Comparison of ENCODE assay signal across 8 cellular contexts in the genomic region with DNA sequence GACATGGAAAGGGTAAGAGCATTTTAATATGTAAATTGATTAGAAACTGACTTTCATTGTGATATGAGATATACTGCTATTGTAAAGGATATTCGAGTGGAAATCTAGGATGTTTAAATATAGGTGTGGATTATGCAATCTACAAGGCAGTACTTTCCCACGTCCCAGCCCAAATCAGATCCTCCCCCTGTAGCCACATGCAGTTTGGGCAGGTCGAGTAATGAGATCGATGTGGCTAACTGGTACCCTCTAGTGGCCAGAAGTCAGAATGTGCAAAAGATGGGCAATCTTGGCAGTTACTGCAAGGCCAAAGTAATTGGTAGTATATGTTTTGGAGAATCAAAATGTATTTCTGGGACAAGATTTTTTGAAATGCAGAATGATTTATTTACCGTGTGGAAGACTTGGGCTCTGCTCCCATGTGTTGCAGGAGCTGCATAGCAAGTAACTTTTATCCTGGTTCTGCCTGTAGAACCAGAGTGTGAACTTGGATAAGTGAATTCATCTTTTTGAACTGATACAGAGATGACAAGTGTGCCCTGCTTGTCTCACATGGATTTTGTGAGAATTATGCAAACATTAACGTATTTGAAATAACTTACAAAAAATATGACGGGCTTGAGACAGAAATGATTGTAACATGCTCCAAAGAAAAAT.
DNase-seq lines count a peak whose midpoint lies in the region; ATAC-seq and TF ChIP-seq lines count a peak whose summit lies in the region.

No MANE protein-coding gene starts in this region.

- no peaks in the 10 kb centered on the region for H3K9me3 Mint-ChIP-seq in activated CD8-positive, alpha-beta T cell treated with anti-CD3 and anti-CD28 coated beads for 36 hours
- H3K9me3 Mint-ChIP-seq in natural killer cell: no peaks in the 10 kb centered on the region

- H3K27me3 Mint-ChIP-seq in activated CD8-positive, alpha-beta T cell treated with anti-CD3 and anti-CD28 coated beads for 36 hours: peaks cover 7% of the 10 kb centered on the region
- H3K27me3 Mint-ChIP-seq in natural killer cell (ENCODE audit: low read depth in 2 of 2): peaks cover 4 to 42% of the 10 kb centered on the region in 2 donors

- H2AFZ ChIP-seq in fibroblast of lung (ENCODE audit: low read length): no peak overlapping the region

- H3K4me2 ChIP-seq in fibroblast of lung (ENCODE audit: extremely low read depth, insufficient read depth, low read length): no peak overlapping the region

- TF ChIP-seq CTCF in activated CD8-positive, alpha-beta T cell treated with anti-CD3 and anti-CD28 coated beads for 36 hours (IDR thresholded peaks at IDR 0.05): peak; percentile 76
- TF ChIP-seq CTCF in fibroblast of lung (conservative IDR thresholded peaks at IDR 0.05 in 1 of 2, IDR thresholded peaks at IDR 0.05 in 1 of 2; ENCODE audit: low read depth in 1 of 2, low read length in 2 of 2) (peak; percentile 87 to 93), natural killer cell (IDR thresholded peaks at IDR 0.05) (peak; percentile 71), tibial artery (IDR thresholded peaks at IDR 0.05) (peak; percentile 73 to 75)

- POLR2A ChIA-PET in activated CD8-positive, alpha-beta T cell treated with anti-CD3 and anti-CD28 coated beads for 36 hours (lab: Charles Lee): no interaction called here

- ATAC-seq in HG02943 (IDR thresholded peaks at IDR 0.05; ENCODE audit: low read depth, unreplicated experiment): peak; percentile 77
- peak; percentile 65 for ATAC-seq in activated CD8-positive, alpha-beta T cell treated with anti-CD3 and anti-CD28 coated beads for 36 hours
- peak in 2 of 3 donors; percentile 57 to 74 for ATAC-seq in natural killer cell

- H3K27ac ChIP-seq in fibroblast of lung (ENCODE audit: insufficient read depth, low read length) (no peak overlapping the region), tibial artery (no peak overlapping the region)

- no peaks in the 10 kb centered on the region for H3K9me3 ChIP-seq in fibroblast of lung (ENCODE audit: control insufficient read depth, insufficient read depth, low read depth, low read length)
- no peaks in the 10 kb centered on the region for H3K9me3 ChIP-seq in tibial artery

- no peaks in the 10 kb centered on the region for H3K79me2 ChIP-seq in fibroblast of lung (ENCODE audit: control insufficient read depth, insufficient read depth, low read length)

- H3K27me3 ChIP-seq in fibroblast of lung (ENCODE audit: control insufficient read depth, insufficient read depth, low read length) (no peaks in the 10 kb centered on the region), tibial artery (no peaks in the 10 kb centered on the region)

- H3K27ac Mint-ChIP-seq in activated CD8-positive, alpha-beta T cell treated with anti-CD3 and anti-CD28 coated beads for 36 hours: no peak overlapping the region
- no peak overlapping the region for H3K27ac Mint-ChIP-seq in natural killer cell

- H3K4me3 ChIP-seq in fibroblast of lung (replicated peaks in 1 of 4; ENCODE audit: control extremely low read depth in 1 of 4, insufficient read depth in 1 of 4, low read depth in 3 of 4, low read length in 4 of 4): no peak overlapping the region
- no peak overlapping the region for H3K4me3 ChIP-seq in tibial artery

- H3K4me3 Mint-ChIP-seq in activated CD8-positive, alpha-beta T cell treated with anti-CD3 and anti-CD28 coated beads for 36 hours: no peak overlapping the region
- no peak overlapping the region for H3K4me3 Mint-ChIP-seq in natural killer cell

- no peaks in the 10 kb centered on the region for H3K4me1 Mint-ChIP-seq in activated CD8-positive, alpha-beta T cell treated with anti-CD3 and anti-CD28 coated beads for 36 hours (ENCODE audit: low read depth)
- no peaks in the 10 kb centered on the region for H3K4me1 Mint-ChIP-seq in natural killer cell

- no peak overlapping the region for H3K9ac ChIP-seq in fibroblast of lung (ENCODE audit: insufficient read depth, low read length)

- H3K4me1 ChIP-seq in fibroblast of lung (ENCODE audit: control insufficient read depth, extremely low read depth, insufficient read depth, low read length) (no peaks in the 10 kb centered on the region), tibial artery (no peaks in the 10 kb centered on the region)

- CTCF ChIA-PET in activated CD8-positive, alpha-beta T cell treated with anti-CD3 and anti-CD28 coated beads for 36 hours (lab: Charles Lee): interaction anchor here (0.7 to 5.7 kb wide), 10 partner anchors 8 to 314 kb away, joined by 3 to 64 read pairs (median 5); no protein-coding TSS in a partner anchor

- DNase-seq in NK-92 treated with Interleukin-12 subunit alpha and Interleukin-12 subunit beta, amount 100 ng/mL, for 24 hours (lab: John Stamatoyannopoulos, UW): peak; percentile 40
- DNase-seq in NK-92 (lab: John Stamatoyannopoulos, UW; ENCODE audit: unreplicated experiment) (no peak), NCI-H524 treated with DMSO at 0.1 percent for 48 hours (lab: John Stamatoyannopoulos, UW) (peak; percentile 34), fibroblast of lung (ENCODE audit: low read depth in 2 of 2) (peak; percentile 57 to 74), natural killer cell (no peak), tibial artery (peak in 1 of 2 donors; percentile 41)
- peak; percentile 65 for DNase-seq in activated CD8-positive, alpha-beta T cell treated with anti-CD3 and anti-CD28 coated beads for 36 hours

- H3K36me3 ChIP-seq in fibroblast of lung (ENCODE audit: control insufficient read depth, insufficient read depth, low read length): no peaks in the 10 kb centered on the region
- no peaks in the 10 kb centered on the region for H3K36me3 ChIP-seq in tibial artery

- no peaks in the 10 kb centered on the region for H4K20me1 ChIP-seq in fibroblast of lung (ENCODE audit: control insufficient read depth, extremely low read depth, insufficient read depth, low read length)

- intact Hi-C loops in activated CD8-positive, alpha-beta T cell treated with anti-CD3 and anti-CD28 coated beads for 36 hours (cut with micrococcal nuclease): loop anchor here (2.0 to 10.0 kb wide), 2 partner anchors 121 to 305 kb away; no protein-coding TSS in a partner anchor
- intact Hi-C loops in natural killer cell (cut with micrococcal nuclease): loop anchor here (5.0 kb wide), 1 partner anchor 312 kb away; no protein-coding TSS in a partner anchor
- intact Hi-C loops in tibial artery (cut with DNase I; ENCODE audit: low total_unique reads): loop anchor here (2.0 kb wide), 1 partner anchor 115 kb away; no protein-coding TSS in a partner anchor

- H3K36me3 Mint-ChIP-seq in activated CD8-positive, alpha-beta T cell treated with anti-CD3 and anti-CD28 coated beads for 36 hours (ENCODE audit: low read depth): no peaks in the 10 kb centered on the region
- no peaks in the 10 kb centered on the region for H3K36me3 Mint-ChIP-seq in natural killer cell

Comparison
In these comparisons a context has a peak if more than half of its experiments do, and no peak if none do; other contexts are left out.
1. DNase-seq: peak in NK-92 treated with Interleukin-12 subunit alpha and Interleukin-12 subunit beta, amount 100 ng/mL, for 24 hours (single experiment), NCI-H524 treated with DMSO at 0.1 percent for 48 hours (single experiment), activated CD8-positive, alpha-beta T cell treated with anti-CD3 and anti-CD28 coated beads for 36 hours (single experiment) and fibroblast of lung (2 of 2); none in NK-92 (single experiment) and natural killer cell (single experiment).
2. Peak in every context shown above with its lines, with median percentiles within 50 percentile points of each other: ATAC-seq and CTCF ChIP-seq.